ENCODE assay signal across 25 cellular contexts in the genomic region with DNA sequence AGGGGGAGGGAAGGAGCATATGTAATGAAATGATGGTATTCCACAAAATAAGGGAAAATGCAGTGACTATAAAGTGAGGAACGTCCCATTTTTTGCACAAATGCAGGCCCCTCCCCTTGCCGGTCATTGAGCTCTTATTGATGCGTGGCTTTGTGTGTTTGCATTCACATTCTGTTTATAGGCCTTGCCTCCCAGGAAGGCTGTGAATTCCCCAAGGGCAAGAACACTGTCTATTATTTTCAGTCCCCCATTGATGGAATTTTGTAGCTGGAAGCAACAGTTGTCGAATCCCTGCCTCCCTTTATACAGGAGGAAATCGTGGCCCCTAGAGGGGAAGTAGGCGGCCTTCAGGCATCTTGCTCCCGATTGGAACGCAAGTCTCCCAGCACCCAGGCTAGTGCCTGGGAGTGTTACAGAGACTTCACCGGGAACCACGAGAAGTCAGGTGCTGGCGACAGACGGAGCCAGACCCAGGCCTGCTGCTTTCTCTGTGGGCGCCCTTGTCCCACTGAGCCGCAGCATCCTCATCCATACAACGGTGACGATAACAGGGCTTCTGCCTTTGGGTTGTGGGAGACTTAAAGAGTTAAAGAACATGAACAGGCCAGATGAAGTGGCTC. TPM values are rescaled to one million over a fixed set of nuclear protein-coding genes. Genes with fewer than 3 reads are reported as not detected.
"Had no signal": no experiment of that assay in that cellular context is flagged by ENCODE, and none has a peak within 500 bp of the region (broad histone marks: within the 10 kb centered on the region; RNA-seq: fewer than 3 reads in every experiment).

No MANE protein-coding gene starts in this region.

- H3K9me3 ChIP-seq: adrenal gland, breast epithelium, esophagus muscularis mucosa, lower lobe of right lung had no signal

- H3K4me1 Mint-ChIP-seq: activated B cell treated with CpG ODN at 0.5 μM for 24 hours, mesothelial cell of epicardium had no signal

- ATAC-seq: activated naive CD4-positive, alpha-beta T cell treated with anti-CD3 and anti-CD28 coated beads, Interleukin-2, amount 50 U/mL, for 72 hours; lower lobe of right lung; natural killer cell treated with Interleukin-12 subunit alpha and Interleukin-12 subunit beta and Interleukin-15 and Interleukin-18, amount 100 ng/mL, for 72 hours had no signal

- H3K9me3 Mint-ChIP-seq: activated B cell treated with CpG ODN at 0.5 μM for 24 hours; activated CD4-positive, alpha-beta memory T cell treated with anti-CD3 and anti-CD28 coated beads for 36 hours; activated naive CD4-positive, alpha-beta T cell treated with anti-CD3 and anti-CD28 coated beads, Interleukin-2, amount 50 U/mL, for 72 hours; activated T-helper 1 cell treated with anti-CD3 and anti-CD28 coated beads, Interleukin-12 subunit alpha, Interleukin-12 subunit beta, Interleukin-2, Interleukin-4 antibody, amounts not matched to agents 30 ng/mL and 10 ng/mL and 1 ng/mL, durations not matched to agents 14 hours and 24 hours and 36 hours; mesothelial cell of epicardium; natural killer cell treated with Interleukin-12 subunit alpha and Interleukin-12 subunit beta and Interleukin-15 and Interleukin-18, amount 100 ng/mL, for 72 hours had no signal

- H3K4me1 ChIP-seq: adrenal gland, breast epithelium, esophagus muscularis mucosa, lower lobe of right lung had no signal

- H3K27ac ChIP-seq: adrenal gland, breast epithelium, esophagus muscularis mucosa, lower lobe of right lung had no signal

- H3K27ac Mint-ChIP-seq: activated B cell treated with CpG ODN at 0.5 μM for 24 hours; activated CD4-positive, alpha-beta memory T cell treated with anti-CD3 and anti-CD28 coated beads for 36 hours; activated naive CD4-positive, alpha-beta T cell treated with anti-CD3 and anti-CD28 coated beads, Interleukin-2, amount 50 U/mL, for 72 hours; activated T-helper 1 cell treated with anti-CD3 and anti-CD28 coated beads, Interleukin-12 subunit alpha, Interleukin-12 subunit beta, Interleukin-2, Interleukin-4 antibody, amounts not matched to agents 30 ng/mL and 10 ng/mL and 1 ng/mL, durations not matched to agents 14 hours and 24 hours and 36 hours; mesothelial cell of epicardium; natural killer cell treated with Interleukin-12 subunit alpha and Interleukin-12 subunit beta and Interleukin-15 and Interleukin-18, amount 100 ng/mL, for 72 hours had no signal

- H3K36me3 Mint-ChIP-seq: activated CD4-positive, alpha-beta memory T cell treated with anti-CD3 and anti-CD28 coated beads for 36 hours; activated naive CD4-positive, alpha-beta T cell treated with anti-CD3 and anti-CD28 coated beads, Interleukin-2, amount 50 U/mL, for 72 hours; mesothelial cell of epicardium; natural killer cell treated with Interleukin-12 subunit alpha and Interleukin-12 subunit beta and Interleukin-15 and Interleukin-18, amount 100 ng/mL, for 72 hours had no signal

- DNase-seq: activated B cell treated with CpG ODN at 0.5 μM for 24 hours; activated CD4-positive, alpha-beta memory T cell treated with anti-CD3 and anti-CD28 coated beads for 36 hours; activated CD4-positive, alpha-beta T cell treated with anti-CD3 and anti-CD28 coated beads for 4 hours; activated gamma-delta T cell treated with Interleukin-2 at 50 U/mL for 16 hours; activated T-cell treated with anti-CD3 and anti-CD28 coated beads for 4 hours; adrenal gland; effector CD8-positive, alpha-beta T cell; lower lobe of right lung; posterior cingulate gyrus; retina; stimulated activated CD4-positive, alpha-beta T cell treated with anti-CD3 and anti-CD28 coated beads, Interleukin-12 subunit alpha, Interleukin-12 subunit beta, amount 100 ng/mL, for 4 hours; stimulated activated CD4-positive, alpha-beta T cell treated with anti-CD3 and anti-CD28 coated beads, Interleukin-1b, Interleukin-23, amount 100 ng/mL, for 48 hours; stimulated activated CD8-positive, alpha-beta memory T cell treated with anti-CD3 and anti-CD28 coated beads, Interleukin-4, amount 100 ng/mL, for 48 hours; stimulated activated naive CD4-positive, alpha-beta T cell had no signal

- H3K4me3 ChIP-seq: adrenal gland, breast epithelium, esophagus muscularis mucosa, lower lobe of right lung had no signal

- H3K4me3 Mint-ChIP-seq: activated B cell treated with CpG ODN at 0.5 μM for 24 hours; activated CD4-positive, alpha-beta memory T cell treated with anti-CD3 and anti-CD28 coated beads for 36 hours; activated T-helper 1 cell treated with anti-CD3 and anti-CD28 coated beads, Interleukin-12 subunit alpha, Interleukin-12 subunit beta, Interleukin-2, Interleukin-4 antibody, amounts not matched to agents 30 ng/mL and 10 ng/mL and 1 ng/mL, durations not matched to agents 14 hours and 24 hours and 36 hours; mesothelial cell of epicardium; natural killer cell treated with Interleukin-12 subunit alpha and Interleukin-12 subunit beta and Interleukin-15 and Interleukin-18, amount 100 ng/mL, for 72 hours had no signal

- H3K36me3 ChIP-seq: adrenal gland, breast epithelium, esophagus muscularis mucosa, lower lobe of right lung had no signal

- H3K27me3 ChIP-seq: adrenal gland had no signal

RNA-seq across cellular contexts. Expression of a gene that starts 6.9 kb away (rescaled TPM):
- total RNA-seq: activated B cell treated with CpG ODN at 0.5 μM for 24 hours; activated naive CD4-positive, alpha-beta T cell treated with anti-CD3 and anti-CD28 coated beads, Interleukin-2, amount 50 U/mL, for 72 hours; activated T-helper 1 cell treated with anti-CD3 and anti-CD28 coated beads, Interleukin-12 subunit alpha, Interleukin-12 subunit beta, Interleukin-2, Interleukin-4 antibody, amounts not matched to agents 30 ng/mL and 10 ng/mL and 1 ng/mL, durations not matched to agents 14 hours and 24 hours and 36 hours; adrenal gland; breast epithelium; endothelial cell of umbilical vein; esophagus muscularis mucosa; glomerular endothelial cell; lower lobe of right lung; natural killer cell treated with Interleukin-12 subunit alpha and Interleukin-12 subunit beta and Interleukin-15 and Interleukin-18, amount 100 ng/mL, for 72 hours; T-helper 2 cell treated with Interferon-gamma antibody and Interleukin-4, amounts not matched to agents 100 ng/mL and 5 ng/mL, for 36 hours; urinary bladder had no signal

RNA-seq across cellular contexts. Expression of a gene that starts 7.8 kb away (rescaled TPM):
- total RNA-seq: activated T-helper 1 cell treated with anti-CD3 and anti-CD28 coated beads, Interleukin-12 subunit alpha, Interleukin-12 subunit beta, Interleukin-2, Interleukin-4 antibody, amounts not matched to agents 30 ng/mL and 10 ng/mL and 1 ng/mL, durations not matched to agents 14 hours and 24 hours and 36 hours; endothelial cell of umbilical vein; glomerular endothelial cell; T-helper 2 cell treated with Interferon-gamma antibody and Interleukin-4, amounts not matched to agents 100 ng/mL and 5 ng/mL, for 36 hours had no signal

RNA-seq across cellular contexts. Expression of a gene that starts 12.0 kb away (rescaled TPM):
- total RNA-seq: activated B cell treated with CpG ODN at 0.5 μM for 24 hours; activated CD4-positive, alpha-beta memory T cell treated with anti-CD3 and anti-CD28 coated beads for 36 hours; activated naive CD4-positive, alpha-beta T cell treated with anti-CD3 and anti-CD28 coated beads, Interleukin-2, amount 50 U/mL, for 72 hours; activated T-helper 1 cell treated with anti-CD3 and anti-CD28 coated beads, Interleukin-12 subunit alpha, Interleukin-12 subunit beta, Interleukin-2, Interleukin-4 antibody, amounts not matched to agents 30 ng/mL and 10 ng/mL and 1 ng/mL, durations not matched to agents 14 hours and 24 hours and 36 hours; adrenal gland; astrocyte; breast epithelium; endothelial cell of umbilical vein; esophagus muscularis mucosa; glomerular endothelial cell; lower lobe of right lung; mesothelial cell of epicardium; natural killer cell treated with Interleukin-12 subunit alpha and Interleukin-12 subunit beta and Interleukin-15 and Interleukin-18, amount 100 ng/mL, for 72 hours; T-helper 2 cell treated with Interferon-gamma antibody and Interleukin-4, amounts not matched to agents 100 ng/mL and 5 ng/mL, for 36 hours; urinary bladder had no signal

RNA-seq across cellular contexts. Expression of a gene that starts 31.0 kb away (rescaled TPM):
- total RNA-seq: activated B cell treated with CpG ODN at 0.5 μM for 24 hours; activated CD4-positive, alpha-beta memory T cell treated with anti-CD3 and anti-CD28 coated beads for 36 hours; activated naive CD4-positive, alpha-beta T cell treated with anti-CD3 and anti-CD28 coated beads, Interleukin-2, amount 50 U/mL, for 72 hours; activated T-helper 1 cell treated with anti-CD3 and anti-CD28 coated beads, Interleukin-12 subunit alpha, Interleukin-12 subunit beta, Interleukin-2, Interleukin-4 antibody, amounts not matched to agents 30 ng/mL and 10 ng/mL and 1 ng/mL, durations not matched to agents 14 hours and 24 hours and 36 hours; adrenal gland; astrocyte; breast epithelium; endothelial cell of umbilical vein; esophagus muscularis mucosa; glomerular endothelial cell; natural killer cell treated with Interleukin-12 subunit alpha and Interleukin-12 subunit beta and Interleukin-15 and Interleukin-18, amount 100 ng/mL, for 72 hours; T-helper 2 cell treated with Interferon-gamma antibody and Interleukin-4, amounts not matched to agents 100 ng/mL and 5 ng/mL, for 36 hours; urinary bladder had no signal
